In the genomic region with DNA sequence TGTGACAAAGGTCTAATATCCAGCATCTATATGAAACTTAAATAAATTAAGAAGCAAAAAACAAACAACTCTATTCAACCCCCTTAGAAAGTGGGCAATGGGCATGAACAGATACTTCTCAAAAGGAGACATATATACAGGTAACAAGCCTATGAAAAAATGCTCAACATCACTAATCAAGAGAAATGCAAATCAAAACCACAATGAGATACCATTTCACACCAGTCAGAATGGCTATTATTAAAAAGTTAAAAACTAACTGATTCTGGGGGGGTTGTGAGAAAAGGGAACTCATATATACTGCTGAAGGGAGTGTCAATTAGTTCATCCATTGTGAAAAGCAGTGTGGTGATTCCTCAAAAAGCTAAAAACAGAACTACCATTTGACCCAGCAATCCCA, we compare ENCODE assay signal across 17 cellular contexts.
A peak's percentile ranks its signal among the peaks of the same experiment; 100 is the strongest.
DNase-seq lines count a peak whose midpoint lies in the region; ATAC-seq and FAIRE-seq lines count a peak whose summit lies in the region.
"Had no signal": no experiment of that assay in that cellular context is flagged by ENCODE, and none has a peak within 500 bp of the region (broad histone marks: within the 10 kb centered on the region; RNA-seq: fewer than 3 reads in every experiment).

No MANE protein-coding gene starts in this region.

- H3K4me3 ChIP-seq in small intestine (ENCODE audit: low read depth in 1 of 2, low read length in 2 of 2): no peak overlapping the region

- ATAC-seq in GM18909 (IDR thresholded peaks at IDR 0.05; ENCODE audit: poor library complexity, unreplicated experiment) (peak; percentile 29), HG03175 (IDR thresholded peaks at IDR 0.05; ENCODE audit: unreplicated experiment) (peak; percentile 74)

- H3K9me3 ChIP-seq in small intestine (ENCODE audit: control insufficient read depth, low read depth): no peaks in the 10 kb centered on the region

- no peak for FAIRE-seq in small intestine (lab: Jason Lieb, UNC)
- FAIRE-seq: GM12891, GM18507, H54 had no signal

- DNase-seq in renal cortical epithelial cell (ENCODE audit: low read depth): peak; percentile 25
- DNase-seq in stimulated activated CD8-positive, alpha-beta memory T cell treated with anti-CD3 and anti-CD28 coated beads, Interleukin-4, amount 100 ng/mL, for 48 hours: no peak
- no peak for DNase-seq in medulla oblongata (ENCODE audit: extremely low spot score)
- no peak for DNase-seq in small intestine
- DNase-seq: C1 segment of cervical spinal cord; Calu3; CD4-positive, alpha-beta memory T cell; COR-L47; DMS79 treated with DMSO at 0.1 percent for 48 hours; GF-D8; GOT3; HCEC 1CT had no signal

- H3K27me3 ChIP-seq in small intestine (ENCODE audit: control insufficient read depth in 2 of 2, insufficient read depth in 2 of 2, low read length in 2 of 2): no peaks in the 10 kb centered on the region

- H3K4me1 ChIP-seq in small intestine (ENCODE audit: control insufficient read depth in 2 of 2, insufficient read depth in 1 of 2, low read depth in 1 of 2, low read length in 1 of 2): no peaks in the 10 kb centered on the region

- no peak overlapping the region for H3K27ac ChIP-seq in small intestine (ENCODE audit: low read depth in 1 of 2, low read length in 1 of 2)

- H3K36me3 ChIP-seq in small intestine (ENCODE audit: control insufficient read depth in 2 of 2, insufficient read depth in 2 of 2, low read length in 2 of 2): no peaks in the 10 kb centered on the region
